10 cellular contexts compared by ENCODE assay signal in genomic region chr6:90274481-90275030, GRCh38. TPM values are rescaled to one million over a fixed set of nuclear protein-coding genes. Genes with fewer than 3 reads are reported as not detected.
A peak's percentile ranks its signal among the peaks of the same experiment; 100 is the strongest.
DNase-seq lines count a peak whose midpoint lies in the region; ATAC-seq and TF ChIP-seq lines count a peak whose summit lies in the region.
"Had no signal": no experiment of that assay in that cellular context is flagged by ENCODE, and none has a peak within 500 bp of the region (broad histone marks: within the 10 kb centered on the region; RNA-seq: fewer than 3 reads in every experiment).

No MANE protein-coding gene starts in this region.

- TF ChIP-seq CTCF in Peyer's patch (IDR thresholded peaks at IDR 0.05) (no peak), thyroid gland (IDR thresholded peaks at IDR 0.05) (no peak)

- H3K27ac Mint-ChIP-seq in activated T-cell treated with anti-CD3 and anti-CD28 coated beads, Interleukin-2, amount 50 U/mL, for 72 hours: peak overlapping the region; percentile 94
- H3K27ac Mint-ChIP-seq in naive thymus-derived CD4-positive, alpha-beta T cell: peak overlapping the region; percentile 80 to 100 (median 100)

- TF ChIP-seq POLR2A in Peyer's patch (IDR thresholded peaks at IDR 0.05): no peak
- no peak for TF ChIP-seq POLR2A in thyroid gland (IDR thresholded peaks at IDR 0.05)

- H3K36me3 ChIP-seq in Peyer's patch: no peaks in the 10 kb centered on the region
- H3K36me3 ChIP-seq in naive thymus-derived CD4-positive, alpha-beta T cell (ENCODE audit: control insufficient read depth in 2 of 3, insufficient read depth in 3 of 3, low read length in 3 of 3): no peaks in the 10 kb centered on the region
- H3K36me3 ChIP-seq in thyroid gland: no peaks in the 10 kb centered on the region
- H3K36me3 ChIP-seq: SJCRH30, thoracic aorta had no signal

- H3K9me3 Mint-ChIP-seq in activated T-cell treated with anti-CD3 and anti-CD28 coated beads, Interleukin-2, amount 50 U/mL, for 72 hours: peaks cover 0 to 3% of the 10 kb centered on the region in 2 donors
- peaks cover 0 to 14% (median 0%) of the 10 kb centered on the region in 11 donors for H3K9me3 Mint-ChIP-seq in naive thymus-derived CD4-positive, alpha-beta T cell

- POLR2A ChIA-PET in naive thymus-derived CD4-positive, alpha-beta T cell (lab: Charles Lee): interaction anchor here (0.8 to 13.7 kb wide), 19 partner anchors 10 to 192 kb away, joined by 3 to 179 read pairs (median 6); partner anchors contain the start of gene BACH2

- DNase-seq in Peyer's patch (peak in 2 of 3 donors; percentile 95 to 96), thyroid gland (peak; percentile 11 to 28), NCI-H226 (no peak), DMS 273 (lab: John Stamatoyannopoulos, UW; ENCODE audit: unreplicated experiment) (no peak)
- DNase-seq in activated T-cell treated with anti-CD3 and anti-CD28 coated beads, Interleukin-2, amount 50 U/mL, for 72 hours: peak; percentile 89 to 95
- peak; percentile 57 to 99 (median 98) for DNase-seq in naive thymus-derived CD4-positive, alpha-beta T cell
- DNase-seq: HCEC 1CT, SJCRH30 had no signal

- intact Hi-C loops in naive thymus-derived CD4-positive, alpha-beta T cell (cut with micrococcal nuclease): loop anchor here (1.0 to 5.0 kb wide), 17 partner anchors 8 to 334 kb away; partner anchors contain the start of gene BACH2 (in 2 of the 2)
- intact Hi-C loops in thyroid gland (cut with DNase I): no loop called here

- CTCF ChIA-PET in naive thymus-derived CD4-positive, alpha-beta T cell (lab: Charles Lee): interaction anchor here (0.8 to 4.1 kb wide), 17 partner anchors 8 to 334 kb away, joined by 3 to 29 read pairs (median 4); no protein-coding TSS in a partner anchor

- H3K27ac ChIP-seq in Peyer's patch: peak overlapping the region in 3 of 4 donors; percentile 55 to 75 (median 59)
- peak overlapping the region; percentile 99 for H3K27ac ChIP-seq in naive thymus-derived CD4-positive, alpha-beta T cell (ENCODE audit: low read depth, low read length)
- H3K27ac ChIP-seq in thyroid gland: no peak overlapping the region
- H3K27ac ChIP-seq: SJCRH30, thoracic aorta had no signal

- no peaks in the 10 kb centered on the region for H3K9me3 ChIP-seq in Peyer's patch
- H3K9me3 ChIP-seq in naive thymus-derived CD4-positive, alpha-beta T cell (ENCODE audit: control insufficient read depth in 2 of 3, low read length in 3 of 3): no peaks in the 10 kb centered on the region
- H3K9me3 ChIP-seq in thyroid gland: no peaks in the 10 kb centered on the region
- H3K9me3 ChIP-seq: SJCRH30 had no signal

- H3K4me3 ChIP-seq in Peyer's patch (no peak overlapping the region), thyroid gland (replicated peaks in 1 of 3) (no peak overlapping the region)
- H3K4me3 ChIP-seq in naive thymus-derived CD4-positive, alpha-beta T cell (ENCODE audit: low read length): peak overlapping the region; percentile 19
- H3K4me3 ChIP-seq: SJCRH30, thoracic aorta had no signal

- WGBS in thyroid gland, 2 donors: 68 to 79% methylated on average over 9 of the region's 9 CpGs

- peak overlapping the region; percentile 70 to 82 for H3K4me3 Mint-ChIP-seq in activated T-cell treated with anti-CD3 and anti-CD28 coated beads, Interleukin-2, amount 50 U/mL, for 72 hours
- peak overlapping the region; percentile 73 to 90 (median 80) for H3K4me3 Mint-ChIP-seq in naive thymus-derived CD4-positive, alpha-beta T cell

- H3K27me3 Mint-ChIP-seq in activated T-cell treated with anti-CD3 and anti-CD28 coated beads, Interleukin-2, amount 50 U/mL, for 72 hours (ENCODE audit: low read depth): no peaks in the 10 kb centered on the region
- no peaks in the 10 kb centered on the region for H3K27me3 Mint-ChIP-seq in naive thymus-derived CD4-positive, alpha-beta T cell

- H3K4me1 ChIP-seq in Peyer's patch: peaks cover 0 to 6% (median 0%) of the 10 kb centered on the region in 4 donors
- peaks cover 18 to 85% of the 10 kb centered on the region in 2 donors for H3K4me1 ChIP-seq in naive thymus-derived CD4-positive, alpha-beta T cell (ENCODE audit: control insufficient read depth in 2 of 2, insufficient read depth in 2 of 2, low read length in 2 of 2)
- no peaks in the 10 kb centered on the region for H3K4me1 ChIP-seq in thyroid gland
- H3K4me1 ChIP-seq: SJCRH30 had no signal

- H3K27me3 ChIP-seq in Peyer's patch (no peaks in the 10 kb centered on the region), thyroid gland (no peaks in the 10 kb centered on the region)
- H3K27me3 ChIP-seq in naive thymus-derived CD4-positive, alpha-beta T cell (ENCODE audit: control insufficient read depth in 2 of 2, insufficient read depth in 2 of 2, low read length in 2 of 2): no peaks in the 10 kb centered on the region
- H3K27me3 ChIP-seq: SJCRH30 had no signal

- peaks cover 94% of the 10 kb centered on the region for H3K4me1 Mint-ChIP-seq in activated T-cell treated with anti-CD3 and anti-CD28 coated beads, Interleukin-2, amount 50 U/mL, for 72 hours (ENCODE audit: low read depth)
- peaks cover 46 to 99% (median 89%) of the 10 kb centered on the region in 7 donors for H3K4me1 Mint-ChIP-seq in naive thymus-derived CD4-positive, alpha-beta T cell

- peak; percentile 94 to 95 for ATAC-seq in activated T-cell treated with anti-CD3 and anti-CD28 coated beads, Interleukin-2, amount 50 U/mL, for 72 hours (replicated peaks in 1 of 2)
- peak; percentile 96 for ATAC-seq in naive thymus-derived CD4-positive, alpha-beta T cell
- ATAC-seq in HG03432 (IDR thresholded peaks at IDR 0.05; ENCODE audit: unreplicated experiment): no peak

- peaks cover 20 to 27% of the 10 kb centered on the region in 2 donors for H3K36me3 Mint-ChIP-seq in activated T-cell treated with anti-CD3 and anti-CD28 coated beads, Interleukin-2, amount 50 U/mL, for 72 hours (ENCODE audit: insufficient read depth in 2 of 2)
- H3K36me3 Mint-ChIP-seq in naive thymus-derived CD4-positive, alpha-beta T cell: peaks cover 6 to 39% (median 15%) of the 10 kb centered on the region in 5 donors

RNA-seq across cellular contexts. Expression of gene BACH2, which starts 22.1 kb away (rescaled TPM):
- total RNA-seq in Peyer's patch: 10 to 100 TPM in 2 of 4 donors, 1 to 10 TPM in 1, under 1 TPM in 1; 0.18 to 26.4 (median 8.2) TPM
- 100 to 1,000 TPM; 101 to 111 TPM for total RNA-seq in activated T-cell treated with anti-CD3 and anti-CD28 coated beads, Interleukin-2, amount 50 U/mL, for 72 hours
- 100 to 1,000 TPM in 4 of 5 experiments, 10 to 100 TPM in 1; 33.0 to 193 (median 133) TPM for total RNA-seq in naive thymus-derived CD4-positive, alpha-beta T cell
- polyA plus RNA-seq in naive thymus-derived CD4-positive, alpha-beta T cell: 10 to 100 TPM; 24.8 to 26.5 TPM
- 1 to 10 TPM in 3 of 4 donors, under 1 TPM in 1; 0.98 to 6.6 (median 3.9) TPM for total RNA-seq in thyroid gland

Comparison
In these comparisons a context has a peak if more than half of its experiments do, and no peak if none do; other contexts are left out.
1. DNase-seq: peak in Peyer's patch (2 of 3), activated T-cell treated with anti-CD3 and anti-CD28 coated beads, Interleukin-2, amount 50 U/mL, for 72 hours (2 of 2), naive thymus-derived CD4-positive, alpha-beta T cell (9 of 9) and thyroid gland (2 of 2); none in NCI-H226 (single experiment) and DMS 273 (single experiment).
2. H3K27ac ChIP-seq: peak in Peyer's patch (3 of 4) and naive thymus-derived CD4-positive, alpha-beta T cell (single experiment); none in thyroid gland (0 of 3).